1 cellular context compared by ENCODE assay signal in the genomic region with DNA sequence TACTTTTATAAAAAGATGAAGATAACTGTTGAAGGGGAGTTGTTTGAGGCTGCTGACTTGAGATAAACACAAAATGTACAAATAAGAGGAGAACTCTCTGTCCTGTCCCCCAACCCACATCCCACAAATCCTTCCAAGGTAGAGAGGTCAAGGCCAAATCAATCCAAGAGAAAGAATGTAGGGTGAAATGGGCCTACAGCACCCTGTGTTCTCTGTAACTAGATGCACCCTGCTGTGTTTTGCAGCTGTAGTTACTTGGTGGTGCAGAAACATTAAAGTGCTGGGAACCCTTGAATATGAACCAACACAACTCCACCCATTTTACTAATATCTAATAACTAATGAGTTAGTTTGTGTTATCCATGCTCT.
TF ChIP-seq lines count a peak whose summit lies in the region.

No MANE protein-coding gene starts in this region.

TF ChIP-seq in HepG2, 621 proteins besides CTCF, POLR2A, EP300 and RAD21 (continued from another document):
- TF ChIP-seq HMGXB4 (CRISPR knock-in tag; IDR thresholded peaks at IDR 0.05; ENCODE audit: borderline replicate concordance in 1 of 2, low read depth in 1 of 2) (no peak), ZSCAN31 (CRISPR knock-in tag; IDR thresholded peaks at IDR 0.05; ENCODE audit: low read depth) (no peak), ZBTB40 (IDR thresholded peaks at IDR 0.05) (no peak), ZBTB40 (CRISPR knock-in tag; IDR thresholded peaks at IDR 0.05) (no peak), ZNF580 (CRISPR knock-in tag; IDR thresholded peaks at IDR 0.05; ENCODE audit: borderline replicate concordance, low read depth) (no peak), SALL1 (CRISPR knock-in tag; IDR thresholded peaks at IDR 0.05) (no peak), JUNB (CRISPR knock-in tag; IDR thresholded peaks at IDR 0.05; ENCODE audit: borderline replicate concordance) (no peak), PHF5A (CRISPR knock-in tag; IDR thresholded peaks at IDR 0.05; ENCODE audit: low read depth, unreplicated experiment) (no peak), YY1 (IDR thresholded peaks at IDR 0.05; ENCODE audit: insufficient read depth, insufficient replicate concordance, low read depth, low read length) (no peak), NCOA2 (CRISPR knock-in tag; IDR thresholded peaks at IDR 0.05) (0 out of 2 replicates have a peak, but pooled peaks have one; percentile 25), MTF2 (CRISPR knock-in tag; IDR thresholded peaks at IDR 0.05; ENCODE audit: borderline replicate concordance) (no peak)
